Comparison of ENCODE assay signal across 28 cellular contexts in genomic region chr9:121788686-121789366, GRCh38.
DNase-seq lines count a peak whose midpoint lies in the region; ATAC-seq, FAIRE-seq and TF ChIP-seq lines count a peak whose summit lies in the region.
"Had no signal": no experiment of that assay in that cellular context is flagged by ENCODE, and none has a peak within 500 bp of the region (broad histone marks: within the 10 kb centered on the region; RNA-seq: fewer than 3 reads in every experiment).

No MANE protein-coding gene starts in this region.

- no peak for FAIRE-seq in RCC 7860 (lab: Jason Lieb, UNC)
- FAIRE-seq: A549, islet of Langerhans had no signal

- H3K4me1 Mint-ChIP-seq in osteocyte (ENCODE audit: unreplicated experiment), result peaks cover 17% of the 10 kb centered on the region
- H3K4me1 Mint-ChIP-seq in naive thymus-derived CD8-positive, alpha-beta T cell, result peaks cover 5 to 8% (median 7%) of the 10 kb centered on the region in 4 donors
- H3K4me1 Mint-ChIP-seq: naive B cell; stimulated activated memory B cell treated with anti-CD40 and anti-IgM and Interleukin-4, amounts not matched to agents 10 μg/mL and 1 μg/mL and 100 μg/mL, for 72 hours had no signal

- peak overlapping the region in 7 of 11 experiments; percentile 36 to 59 (median 49); a peak in 14 of 22 replicates for H3K4me2 ChIP-seq in BLaER1 treated with 17β-estradiol and CSF1 and Interleukin-3, amounts not matched to agents 10 nM and 100 nM
- H3K4me2 ChIP-seq: A549 had no signal

- no peaks in the 10 kb centered on the region for H3K27me3 ChIP-seq in BLaER1 treated with 17β-estradiol and CSF1 and Interleukin-3, amounts not matched to agents 10 nM and 100 nM
- no peaks in the 10 kb centered on the region for H3K27me3 ChIP-seq in foreskin keratinocyte
- H3K27me3 ChIP-seq: upper lobe of right lung had no signal

- no peaks in the 10 kb centered on the region for H3K9me3 Mint-ChIP-seq in osteocyte (ENCODE audit: unreplicated experiment)
- H3K9me3 Mint-ChIP-seq in naive thymus-derived CD8-positive, alpha-beta T cell, result no peaks in the 10 kb centered on the region
- H3K9me3 Mint-ChIP-seq: CD8-positive, alpha-beta memory T cell; naive B cell; T-helper 2 cell treated with Interferon-gamma antibody and Interleukin-4, amounts not matched to agents 5 μg/mL and 100 μg/mL, for 36 hours had no signal

- H3K27ac ChIP-seq in BLaER1 treated with 17β-estradiol and CSF1 and Interleukin-3, amounts not matched to agents 10 nM and 100 nM, result no peak overlapping the region
- H3K27ac ChIP-seq in RWPE1, result no peak overlapping the region
- no peak overlapping the region for H3K27ac ChIP-seq in foreskin keratinocyte
- H3K27ac ChIP-seq: A549, left ventricle myocardium inferior, upper lobe of right lung had no signal

- no peaks in the 10 kb centered on the region for H3K27me3 Mint-ChIP-seq in osteocyte (ENCODE audit: unreplicated experiment)
- H3K27me3 Mint-ChIP-seq in naive thymus-derived CD8-positive, alpha-beta T cell, result peaks cover 0 to 10% (median 1%) of the 10 kb centered on the region in 5 donors
- H3K27me3 Mint-ChIP-seq: activated CD4-positive, alpha-beta T cell treated with anti-CD3 and anti-CD28 coated beads for 36 hours; activated naive CD8-positive, alpha-beta T cell had no signal

- no peak for TF ChIP-seq CTCF in RWPE1 (conservative IDR thresholded peaks at IDR 0.05; ENCODE audit: low read depth)
- TF ChIP-seq CTCF in foreskin keratinocyte (conservative IDR thresholded peaks at IDR 0.05), result no peak
- no peak for TF ChIP-seq CTCF in osteocyte (IDR thresholded peaks at IDR 0.05)

- H3K4me3 ChIP-seq in BLaER1 treated with 17β-estradiol and CSF1 and Interleukin-3, amounts not matched to agents 10 nM and 100 nM, result no peak overlapping the region
- H3K4me3 ChIP-seq: A549, left ventricle myocardium inferior, upper lobe of right lung had no signal

- H3K27ac Mint-ChIP-seq in osteocyte (ENCODE audit: unreplicated experiment), result no peak overlapping the region
- peak overlapping the region in 1 of 10 donors; percentile 29 for H3K27ac Mint-ChIP-seq in naive thymus-derived CD8-positive, alpha-beta T cell
- H3K27ac Mint-ChIP-seq: activated CD4-positive, alpha-beta T cell treated with anti-CD3 and anti-CD28 coated beads for 36 hours; activated naive CD8-positive, alpha-beta T cell; CD8-positive, alpha-beta memory T cell; stimulated activated memory B cell treated with anti-CD40 and anti-IgM and Interleukin-4, amounts not matched to agents 10 μg/mL and 1 μg/mL and 100 μg/mL, for 72 hours; T-helper 2 cell treated with Interferon-gamma antibody and Interleukin-4, amounts not matched to agents 5 μg/mL and 100 μg/mL, for 36 hours had no signal

- H3K9ac ChIP-seq in BLaER1 treated with 17β-estradiol and CSF1 and Interleukin-3, amounts not matched to agents 10 nM and 100 nM, result no peak overlapping the region

- H3K36me3 Mint-ChIP-seq in osteocyte (ENCODE audit: unreplicated experiment), result peaks cover 5% of the 10 kb centered on the region
- H3K36me3 Mint-ChIP-seq in naive thymus-derived CD8-positive, alpha-beta T cell, result no peaks in the 10 kb centered on the region
- H3K36me3 Mint-ChIP-seq: activated naive CD8-positive, alpha-beta T cell; CD8-positive, alpha-beta memory T cell; naive B cell; stimulated activated memory B cell treated with anti-CD40 and anti-IgM and Interleukin-4, amounts not matched to agents 10 μg/mL and 1 μg/mL and 100 μg/mL, for 72 hours had no signal

- no peaks in the 10 kb centered on the region for H3K9me3 ChIP-seq in BLaER1 treated with 17β-estradiol and CSF1 and Interleukin-3, amounts not matched to agents 10 nM and 100 nM (replicated peaks in 1 of 11)
- H3K9me3 ChIP-seq: A549, left ventricle myocardium inferior, upper lobe of right lung had no signal

- H3K36me3 ChIP-seq in BLaER1 treated with 17β-estradiol and CSF1 and Interleukin-3, amounts not matched to agents 10 nM and 100 nM, result no peaks in the 10 kb centered on the region

- no peak overlapping the region for H3K4me3 Mint-ChIP-seq in osteocyte (ENCODE audit: unreplicated experiment)
- H3K4me3 Mint-ChIP-seq in naive thymus-derived CD8-positive, alpha-beta T cell, result no peak overlapping the region
- H3K4me3 Mint-ChIP-seq: activated CD4-positive, alpha-beta T cell treated with anti-CD3 and anti-CD28 coated beads for 36 hours; activated naive CD8-positive, alpha-beta T cell; CD8-positive, alpha-beta memory T cell; stimulated activated memory B cell treated with anti-CD40 and anti-IgM and Interleukin-4, amounts not matched to agents 10 μg/mL and 1 μg/mL and 100 μg/mL, for 72 hours; T-helper 2 cell treated with Interferon-gamma antibody and Interleukin-4, amounts not matched to agents 5 μg/mL and 100 μg/mL, for 36 hours had no signal

- CTCF ChIA-PET in RWPE1 (lab: Yijun Ruan, JAX), result interaction anchor here (0.6 to 0.7 kb wide), 2 partner anchors 88 to 496 kb away, joined by 3 to 5 read pairs; no protein-coding TSS in a partner anchor

- peaks cover 17 to 41% (median 30%) of the 10 kb centered on the region in 10 experiments for H3K4me1 ChIP-seq in BLaER1 treated with 17β-estradiol and CSF1 and Interleukin-3, amounts not matched to agents 10 nM and 100 nM
- no peaks in the 10 kb centered on the region for H3K4me1 ChIP-seq in foreskin keratinocyte
- H3K4me1 ChIP-seq: A549, upper lobe of right lung had no signal

- no peaks in the 10 kb centered on the region; a peak in 1 of 22 replicates for H4K20me1 ChIP-seq in BLaER1 treated with 17β-estradiol and CSF1 and Interleukin-3, amounts not matched to agents 10 nM and 100 nM

- ATAC-seq in foreskin keratinocyte, result peak; percentile 50
- no peak for ATAC-seq in naive thymus-derived CD8-positive, alpha-beta T cell
- ATAC-seq: A549; activated CD4-positive, alpha-beta T cell treated with anti-CD3 and anti-CD28 coated beads for 36 hours; Panc1; stimulated activated memory B cell treated with anti-CD40 and anti-IgM and Interleukin-4, amounts not matched to agents 10 μg/mL and 1 μg/mL and 100 μg/mL, for 72 hours; upper lobe of right lung had no signal

- DNase-seq in RWPE1 (ENCODE audit: low spot score) (peak; percentile 69), foreskin keratinocyte (peak in 1 of 2 donors; percentile 17), osteocyte (ENCODE audit: extremely low spot score, unreplicated experiment) (peak; percentile 70), RCC 7860 (ENCODE audit: low spot score) (no peak), hepatic stellate cell (ENCODE audit: low spot score) (no peak), AG08395 (ENCODE audit: low spot score) (no peak)
- DNase-seq in naive thymus-derived CD8-positive, alpha-beta T cell, result no peak
- DNase-seq: activated CD4-positive, alpha-beta T cell treated with anti-CD3 and anti-CD28 coated beads for 36 hours; AML-193; CD8-positive, alpha-beta memory T cell; left ventricle myocardium inferior; midbrain; naive B cell; NCI-H1092; NCI-H1694; NCI-H446 treated with DMSO at 0.1 percent for 48 hours; NCI-H774; occipital lobe; SIG-M5; substantia nigra; upper lobe of right lung had no signal

- POLR2A ChIA-PET in RWPE1 (lab: Yijun Ruan, JAX; ENCODE audit: low non-redundant PET), result no interaction called here
- POLR2A ChIA-PET in naive thymus-derived CD8-positive, alpha-beta T cell (lab: Charles Lee), result no interaction called here

Comparison
In these comparisons a context has a peak if more than half of its experiments do, and no peak if none do; other contexts are left out.
1. DNase-seq: peak in RWPE1 (single experiment) and osteocyte (single experiment); none in RCC 7860 (single experiment), hepatic stellate cell (single experiment), AG08395 (single experiment) and naive thymus-derived CD8-positive, alpha-beta T cell (0 of 10).